Comparison of ENCODE assay signal across 1 cellular context in the genomic region with DNA sequence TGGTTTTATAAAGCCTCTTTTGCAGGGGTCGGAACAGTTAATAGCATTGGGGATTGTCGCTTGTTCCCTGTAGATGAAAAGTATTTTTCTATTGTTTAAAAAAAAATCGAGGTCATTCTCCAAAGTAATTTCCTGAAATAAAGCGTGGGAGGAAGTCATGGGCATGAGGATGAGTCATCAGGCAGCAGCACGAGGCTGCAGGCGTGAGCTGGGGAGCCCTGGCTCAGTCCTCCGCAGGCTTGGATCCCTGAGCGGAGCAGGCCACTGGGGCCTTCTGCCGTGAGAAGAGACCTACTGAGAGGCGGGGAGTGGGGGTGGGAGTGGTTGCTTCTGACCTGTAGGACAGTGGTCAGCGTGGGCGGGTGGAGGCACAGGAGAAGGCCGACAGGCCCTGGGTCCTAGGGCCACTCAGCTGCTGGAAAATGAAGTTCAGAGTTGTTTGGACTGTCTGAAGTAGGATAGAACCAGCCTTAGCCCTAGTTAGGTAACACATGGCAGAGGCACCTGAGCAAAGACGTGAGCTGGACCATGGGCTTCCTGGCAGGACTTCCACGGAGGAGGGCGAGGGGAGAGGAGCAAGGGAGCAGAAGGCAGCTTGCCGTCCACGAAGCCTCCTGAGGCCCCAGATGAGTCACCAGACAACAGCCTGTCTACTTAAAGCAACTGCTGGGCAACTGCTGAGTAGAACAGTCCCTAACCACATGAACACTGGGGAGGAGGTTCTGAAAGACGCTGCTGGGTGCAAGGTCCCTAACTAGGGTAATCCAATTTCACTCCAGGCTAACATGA.
TF ChIP-seq lines count a peak whose summit lies in the region.

No MANE protein-coding gene starts in this region.

TF ChIP-seq in K562, 482 proteins besides CTCF, POLR2A, EP300 and RAD21 (continued from another document and continues in another):
- TF ChIP-seq, protein P1, sequence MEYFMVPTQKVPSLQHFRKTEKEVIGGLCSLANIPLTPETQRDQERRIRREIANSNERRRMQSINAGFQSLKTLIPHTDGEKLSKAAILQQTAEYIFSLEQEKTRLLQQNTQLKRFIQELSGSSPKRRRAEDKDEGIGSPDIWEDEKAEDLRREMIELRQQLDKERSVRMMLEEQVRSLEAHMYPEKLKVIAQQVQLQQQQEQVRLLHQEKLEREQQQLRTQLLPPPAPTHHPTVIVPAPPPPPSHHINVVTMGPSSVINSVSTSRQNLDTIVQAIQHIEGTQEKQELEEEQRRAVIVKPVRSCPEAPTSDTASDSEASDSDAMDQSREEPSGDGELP (CRISPR knock-in tag; IDR thresholded peaks at IDR 0.05; ENCODE audit: borderline replicate concordance), result peak; percentile 58; the same call in 1 of the 2 replicates
- TF ChIP-seq RBM25 (IDR thresholded peaks at IDR 0.05; ENCODE audit: low read depth, low read length, severe bottlenecking) (no peak), GABPB2 (CRISPR knock-in tag; conservative IDR thresholded peaks at IDR 0.05) (no peak), ZNF239 (CRISPR knock-in tag; IDR thresholded peaks at IDR 0.05) (no peak), RHOXF2B (CRISPR knock-in tag; conservative IDR thresholded peaks at IDR 0.05) (no peak), KDM5B (IDR thresholded peaks at IDR 0.05; ENCODE audit: insufficient replicate concordance, low read depth, low read length) (no peak), ASH1L (IDR thresholded peaks at IDR 0.05; ENCODE audit: borderline replicate concordance, low read depth, partially characterized antibody) (no peak), RAD51 (IDR thresholded peaks at IDR 0.05; ENCODE audit: borderline replicate concordance, low read depth) (no peak), MCM7 (IDR thresholded peaks at IDR 0.05) (no peak), ZNF232 (CRISPR knock-in tag; IDR thresholded peaks at IDR 0.05) (no peak), PHB (CRISPR knock-in tag; IDR thresholded peaks at IDR 0.05) (no peak), HNRNPUL1 (IDR thresholded peaks at IDR 0.05; ENCODE audit: low read length) (no peak), ZNF445 (CRISPR knock-in tag; IDR thresholded peaks at IDR 0.05; ENCODE audit: low read depth) (no peak), SPI1 (IDR thresholded peaks at IDR 0.05; ENCODE audit: borderline replicate concordance, low read depth, low read length) (peak; percentile 31; the same call in 1 of the 2 replicates), ZNF584 (CRISPR knock-in tag; IDR thresholded peaks at IDR 0.05; ENCODE audit: low read depth) (no peak; the same call in 1 of the 2 replicates), ZNF668 (CRISPR knock-in tag; IDR thresholded peaks at IDR 0.05) (no peak), NFXL1 (CRISPR knock-in tag; IDR thresholded peaks at IDR 0.05) (no peak), CREBBP (IDR thresholded peaks at IDR 0.05; ENCODE audit: low read depth, low read length) (no peak), SIN3B (IDR thresholded peaks at IDR 0.05; ENCODE audit: low read depth) (no peak), TAF15 (IDR thresholded peaks at IDR 0.05; ENCODE audit: low read depth, low read length) (no peak), ZNF384 (IDR thresholded peaks at IDR 0.05; ENCODE audit: low read depth, low read length) (peak; percentile 58; the same call in 1 of the 2 replicates)
- TF ChIP-seq, protein P2, sequence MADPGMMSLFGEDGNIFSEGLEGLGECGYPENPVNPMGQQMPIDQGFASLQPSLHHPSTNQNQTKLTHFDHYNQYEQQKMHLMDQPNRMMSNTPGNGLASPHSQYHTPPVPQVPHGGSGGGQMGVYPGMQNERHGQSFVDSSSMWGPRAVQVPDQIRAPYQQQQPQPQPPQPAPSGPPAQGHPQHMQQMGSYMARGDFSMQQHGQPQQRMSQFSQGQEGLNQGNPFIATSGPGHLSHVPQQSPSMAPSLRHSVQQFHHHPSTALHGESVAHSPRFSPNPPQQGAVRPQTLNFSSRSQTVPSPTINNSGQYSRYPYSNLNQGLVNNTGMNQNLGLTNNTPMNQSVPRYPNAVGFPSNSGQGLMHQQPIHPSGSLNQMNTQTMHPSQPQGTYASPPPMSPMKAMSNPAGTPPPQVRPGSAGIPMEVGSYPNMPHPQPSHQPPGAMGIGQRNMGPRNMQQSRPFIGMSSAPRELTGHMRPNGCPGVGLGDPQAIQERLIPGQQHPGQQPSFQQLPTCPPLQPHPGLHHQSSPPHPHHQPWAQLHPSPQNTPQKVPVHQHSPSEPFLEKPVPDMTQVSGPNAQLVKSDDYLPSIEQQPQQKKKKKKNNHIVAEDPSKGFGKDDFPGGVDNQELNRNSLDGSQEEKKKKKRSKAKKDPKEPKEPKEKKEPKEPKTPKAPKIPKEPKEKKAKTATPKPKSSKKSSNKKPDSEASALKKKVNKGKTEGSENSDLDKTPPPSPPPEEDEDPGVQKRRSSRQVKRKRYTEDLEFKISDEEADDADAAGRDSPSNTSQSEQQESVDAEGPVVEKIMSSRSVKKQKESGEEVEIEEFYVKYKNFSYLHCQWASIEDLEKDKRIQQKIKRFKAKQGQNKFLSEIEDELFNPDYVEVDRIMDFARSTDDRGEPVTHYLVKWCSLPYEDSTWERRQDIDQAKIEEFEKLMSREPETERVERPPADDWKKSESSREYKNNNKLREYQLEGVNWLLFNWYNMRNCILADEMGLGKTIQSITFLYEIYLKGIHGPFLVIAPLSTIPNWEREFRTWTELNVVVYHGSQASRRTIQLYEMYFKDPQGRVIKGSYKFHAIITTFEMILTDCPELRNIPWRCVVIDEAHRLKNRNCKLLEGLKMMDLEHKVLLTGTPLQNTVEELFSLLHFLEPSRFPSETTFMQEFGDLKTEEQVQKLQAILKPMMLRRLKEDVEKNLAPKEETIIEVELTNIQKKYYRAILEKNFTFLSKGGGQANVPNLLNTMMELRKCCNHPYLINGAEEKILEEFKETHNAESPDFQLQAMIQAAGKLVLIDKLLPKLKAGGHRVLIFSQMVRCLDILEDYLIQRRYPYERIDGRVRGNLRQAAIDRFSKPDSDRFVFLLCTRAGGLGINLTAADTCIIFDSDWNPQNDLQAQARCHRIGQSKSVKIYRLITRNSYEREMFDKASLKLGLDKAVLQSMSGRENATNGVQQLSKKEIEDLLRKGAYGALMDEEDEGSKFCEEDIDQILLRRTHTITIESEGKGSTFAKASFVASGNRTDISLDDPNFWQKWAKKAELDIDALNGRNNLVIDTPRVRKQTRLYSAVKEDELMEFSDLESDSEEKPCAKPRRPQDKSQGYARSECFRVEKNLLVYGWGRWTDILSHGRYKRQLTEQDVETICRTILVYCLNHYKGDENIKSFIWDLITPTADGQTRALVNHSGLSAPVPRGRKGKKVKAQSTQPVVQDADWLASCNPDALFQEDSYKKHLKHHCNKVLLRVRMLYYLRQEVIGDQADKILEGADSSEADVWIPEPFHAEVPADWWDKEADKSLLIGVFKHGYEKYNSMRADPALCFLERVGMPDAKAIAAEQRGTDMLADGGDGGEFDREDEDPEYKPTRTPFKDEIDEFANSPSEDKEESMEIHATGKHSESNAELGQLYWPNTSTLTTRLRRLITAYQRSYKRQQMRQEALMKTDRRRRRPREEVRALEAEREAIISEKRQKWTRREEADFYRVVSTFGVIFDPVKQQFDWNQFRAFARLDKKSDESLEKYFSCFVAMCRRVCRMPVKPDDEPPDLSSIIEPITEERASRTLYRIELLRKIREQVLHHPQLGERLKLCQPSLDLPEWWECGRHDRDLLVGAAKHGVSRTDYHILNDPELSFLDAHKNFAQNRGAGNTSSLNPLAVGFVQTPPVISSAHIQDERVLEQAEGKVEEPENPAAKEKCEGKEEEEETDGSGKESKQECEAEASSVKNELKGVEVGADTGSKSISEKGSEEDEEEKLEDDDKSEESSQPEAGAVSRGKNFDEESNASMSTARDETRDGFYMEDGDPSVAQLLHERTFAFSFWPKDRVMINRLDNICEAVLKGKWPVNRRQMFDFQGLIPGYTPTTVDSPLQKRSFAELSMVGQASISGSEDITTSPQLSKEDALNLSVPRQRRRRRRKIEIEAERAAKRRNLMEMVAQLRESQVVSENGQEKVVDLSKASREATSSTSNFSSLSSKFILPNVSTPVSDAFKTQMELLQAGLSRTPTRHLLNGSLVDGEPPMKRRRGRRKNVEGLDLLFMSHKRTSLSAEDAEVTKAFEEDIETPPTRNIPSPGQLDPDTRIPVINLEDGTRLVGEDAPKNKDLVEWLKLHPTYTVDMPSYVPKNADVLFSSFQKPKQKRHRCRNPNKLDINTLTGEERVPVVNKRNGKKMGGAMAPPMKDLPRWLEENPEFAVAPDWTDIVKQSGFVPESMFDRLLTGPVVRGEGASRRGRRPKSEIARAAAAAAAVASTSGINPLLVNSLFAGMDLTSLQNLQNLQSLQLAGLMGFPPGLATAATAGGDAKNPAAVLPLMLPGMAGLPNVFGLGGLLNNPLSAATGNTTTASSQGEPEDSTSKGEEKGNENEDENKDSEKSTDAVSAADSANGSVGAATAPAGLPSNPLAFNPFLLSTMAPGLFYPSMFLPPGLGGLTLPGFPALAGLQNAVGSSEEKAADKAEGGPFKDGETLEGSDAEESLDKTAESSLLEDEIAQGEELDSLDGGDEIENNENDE (IDR thresholded peaks at IDR 0.05; ENCODE audit: low read depth, low read length), result no peak
- TF ChIP-seq, protein P3, sequence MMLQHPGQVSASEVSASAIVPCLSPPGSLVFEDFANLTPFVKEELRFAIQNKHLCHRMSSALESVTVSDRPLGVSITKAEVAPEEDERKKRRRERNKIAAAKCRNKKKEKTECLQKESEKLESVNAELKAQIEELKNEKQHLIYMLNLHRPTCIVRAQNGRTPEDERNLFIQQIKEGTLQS (IDR thresholded peaks at IDR 0.05), result peak; percentile 96
- TF ChIP-seq, protein P3 (CRISPR knock-in tag; conservative IDR thresholded peaks at IDR 0.05), result peak; percentile 75; the same call in 1 of the 2 replicates
- TF ChIP-seq, protein P4, sequence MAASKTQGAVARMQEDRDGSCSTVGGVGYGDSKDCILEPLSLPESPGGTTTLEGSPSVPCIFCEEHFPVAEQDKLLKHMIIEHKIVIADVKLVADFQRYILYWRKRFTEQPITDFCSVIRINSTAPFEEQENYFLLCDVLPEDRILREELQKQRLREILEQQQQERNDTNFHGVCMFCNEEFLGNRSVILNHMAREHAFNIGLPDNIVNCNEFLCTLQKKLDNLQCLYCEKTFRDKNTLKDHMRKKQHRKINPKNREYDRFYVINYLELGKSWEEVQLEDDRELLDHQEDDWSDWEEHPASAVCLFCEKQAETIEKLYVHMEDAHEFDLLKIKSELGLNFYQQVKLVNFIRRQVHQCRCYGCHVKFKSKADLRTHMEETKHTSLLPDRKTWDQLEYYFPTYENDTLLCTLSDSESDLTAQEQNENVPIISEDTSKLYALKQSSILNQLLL (CRISPR knock-in tag; IDR thresholded peaks at IDR 0.05; ENCODE audit: borderline replicate concordance), result no peak
- TF ChIP-seq, protein P5, sequence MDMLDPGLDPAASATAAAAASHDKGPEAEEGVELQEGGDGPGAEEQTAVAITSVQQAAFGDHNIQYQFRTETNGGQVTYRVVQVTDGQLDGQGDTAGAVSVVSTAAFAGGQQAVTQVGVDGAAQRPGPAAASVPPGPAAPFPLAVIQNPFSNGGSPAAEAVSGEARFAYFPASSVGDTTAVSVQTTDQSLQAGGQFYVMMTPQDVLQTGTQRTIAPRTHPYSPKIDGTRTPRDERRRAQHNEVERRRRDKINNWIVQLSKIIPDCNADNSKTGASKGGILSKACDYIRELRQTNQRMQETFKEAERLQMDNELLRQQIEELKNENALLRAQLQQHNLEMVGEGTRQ (CRISPR knock-in tag; IDR thresholded peaks at IDR 0.05), result no peak
- TF ChIP-seq, protein P6, sequence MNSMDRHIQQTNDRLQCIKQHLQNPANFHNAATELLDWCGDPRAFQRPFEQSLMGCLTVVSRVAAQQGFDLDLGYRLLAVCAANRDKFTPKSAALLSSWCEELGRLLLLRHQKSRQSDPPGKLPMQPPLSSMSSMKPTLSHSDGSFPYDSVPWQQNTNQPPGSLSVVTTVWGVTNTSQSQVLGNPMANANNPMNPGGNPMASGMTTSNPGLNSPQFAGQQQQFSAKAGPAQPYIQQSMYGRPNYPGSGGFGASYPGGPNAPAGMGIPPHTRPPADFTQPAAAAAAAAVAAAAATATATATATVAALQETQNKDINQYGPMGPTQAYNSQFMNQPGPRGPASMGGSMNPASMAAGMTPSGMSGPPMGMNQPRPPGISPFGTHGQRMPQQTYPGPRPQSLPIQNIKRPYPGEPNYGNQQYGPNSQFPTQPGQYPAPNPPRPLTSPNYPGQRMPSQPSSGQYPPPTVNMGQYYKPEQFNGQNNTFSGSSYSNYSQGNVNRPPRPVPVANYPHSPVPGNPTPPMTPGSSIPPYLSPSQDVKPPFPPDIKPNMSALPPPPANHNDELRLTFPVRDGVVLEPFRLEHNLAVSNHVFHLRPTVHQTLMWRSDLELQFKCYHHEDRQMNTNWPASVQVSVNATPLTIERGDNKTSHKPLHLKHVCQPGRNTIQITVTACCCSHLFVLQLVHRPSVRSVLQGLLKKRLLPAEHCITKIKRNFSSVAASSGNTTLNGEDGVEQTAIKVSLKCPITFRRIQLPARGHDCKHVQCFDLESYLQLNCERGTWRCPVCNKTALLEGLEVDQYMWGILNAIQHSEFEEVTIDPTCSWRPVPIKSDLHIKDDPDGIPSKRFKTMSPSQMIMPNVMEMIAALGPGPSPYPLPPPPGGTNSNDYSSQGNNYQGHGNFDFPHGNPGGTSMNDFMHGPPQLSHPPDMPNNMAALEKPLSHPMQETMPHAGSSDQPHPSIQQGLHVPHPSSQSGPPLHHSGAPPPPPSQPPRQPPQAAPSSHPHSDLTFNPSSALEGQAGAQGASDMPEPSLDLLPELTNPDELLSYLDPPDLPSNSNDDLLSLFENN (IDR thresholded peaks at IDR 0.05; ENCODE audit: low read depth in 2 of 2, low read length in 2 of 2), result no peak
- TF ChIP-seq, protein P7, sequence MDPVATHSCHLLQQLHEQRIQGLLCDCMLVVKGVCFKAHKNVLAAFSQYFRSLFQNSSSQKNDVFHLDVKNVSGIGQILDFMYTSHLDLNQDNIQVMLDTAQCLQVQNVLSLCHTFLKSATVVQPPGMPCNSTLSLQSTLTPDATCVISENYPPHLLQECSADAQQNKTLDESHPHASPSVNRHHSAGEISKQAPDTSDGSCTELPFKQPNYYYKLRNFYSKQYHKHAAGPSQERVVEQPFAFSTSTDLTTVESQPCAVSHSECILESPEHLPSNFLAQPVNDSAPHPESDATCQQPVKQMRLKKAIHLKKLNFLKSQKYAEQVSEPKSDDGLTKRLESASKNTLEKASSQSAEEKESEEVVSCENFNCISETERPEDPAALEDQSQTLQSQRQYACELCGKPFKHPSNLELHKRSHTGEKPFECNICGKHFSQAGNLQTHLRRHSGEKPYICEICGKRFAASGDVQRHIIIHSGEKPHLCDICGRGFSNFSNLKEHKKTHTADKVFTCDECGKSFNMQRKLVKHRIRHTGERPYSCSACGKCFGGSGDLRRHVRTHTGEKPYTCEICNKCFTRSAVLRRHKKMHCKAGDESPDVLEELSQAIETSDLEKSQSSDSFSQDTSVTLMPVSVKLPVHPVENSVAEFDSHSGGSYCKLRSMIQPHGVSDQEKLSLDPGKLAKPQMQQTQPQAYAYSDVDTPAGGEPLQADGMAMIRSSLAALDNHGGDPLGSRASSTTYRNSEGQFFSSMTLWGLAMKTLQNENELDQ (CRISPR knock-in tag; IDR thresholded peaks at IDR 0.05; ENCODE audit: borderline replicate concordance), result no peak
- TF ChIP-seq, protein P8, sequence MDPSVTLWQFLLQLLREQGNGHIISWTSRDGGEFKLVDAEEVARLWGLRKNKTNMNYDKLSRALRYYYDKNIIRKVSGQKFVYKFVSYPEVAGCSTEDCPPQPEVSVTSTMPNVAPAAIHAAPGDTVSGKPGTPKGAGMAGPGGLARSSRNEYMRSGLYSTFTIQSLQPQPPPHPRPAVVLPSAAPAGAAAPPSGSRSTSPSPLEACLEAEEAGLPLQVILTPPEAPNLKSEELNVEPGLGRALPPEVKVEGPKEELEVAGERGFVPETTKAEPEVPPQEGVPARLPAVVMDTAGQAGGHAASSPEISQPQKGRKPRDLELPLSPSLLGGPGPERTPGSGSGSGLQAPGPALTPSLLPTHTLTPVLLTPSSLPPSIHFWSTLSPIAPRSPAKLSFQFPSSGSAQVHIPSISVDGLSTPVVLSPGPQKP (CRISPR knock-in tag; IDR thresholded peaks at IDR 0.05), result no peak
